In the genomic region with DNA sequence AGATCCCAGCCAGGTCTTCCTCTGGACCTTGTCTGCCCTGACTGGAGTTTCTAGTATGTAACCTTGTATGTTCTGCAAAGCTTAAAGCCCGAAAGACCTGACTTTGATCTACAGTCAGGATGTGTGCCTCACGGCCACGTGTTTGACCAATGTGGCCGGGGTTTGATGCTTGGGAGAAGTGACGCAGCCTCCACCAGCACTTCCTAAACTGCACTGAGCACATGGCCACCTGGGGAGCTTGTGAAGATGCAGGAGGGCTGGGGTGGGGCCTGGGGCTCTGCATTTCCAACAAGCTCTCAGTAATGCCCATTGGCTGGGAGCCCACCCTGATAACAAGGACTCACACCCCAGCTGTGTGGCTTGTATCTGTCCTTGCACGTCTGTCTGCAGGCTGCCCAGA, we compare ENCODE assay signal across 19 cellular contexts. TPM values are rescaled to one million over a fixed set of nuclear protein-coding genes. Genes with fewer than 3 reads are reported as not detected.
DNase-seq lines count a peak whose midpoint lies in the region; ATAC-seq and TF ChIP-seq lines count a peak whose summit lies in the region.
"Had no signal": no experiment of that assay in that cellular context is flagged by ENCODE, and none has a peak within 500 bp of the region (broad histone marks: within the 10 kb centered on the region; RNA-seq: fewer than 3 reads in every experiment).

No MANE protein-coding gene starts in this region.

- CTCF ChIA-PET in activated CD4-positive, alpha-beta memory T cell treated with anti-CD3 and anti-CD28 coated beads for 36 hours (lab: Charles Lee) = interaction anchor here (0.7 to 1.6 kb wide), 2 partner anchors 11 to 16 kb away, joined by 3 to 13 read pairs; no protein-coding TSS in a partner anchor

- POLR2A ChIA-PET in activated CD4-positive, alpha-beta memory T cell treated with anti-CD3 and anti-CD28 coated beads for 36 hours (lab: Charles Lee) = interaction anchor here (0.8 to 1.1 kb wide), 2 partner anchors 22 to 87 kb away, joined by 3 read pairs; no protein-coding TSS in a partner anchor

- peak; percentile 34 for ATAC-seq in activated naive CD8-positive, alpha-beta T cell treated with anti-CD3 and anti-CD28 coated beads, Interleukin-2, amount 50 U/mL, for 24 hours
- ATAC-seq: natural killer cell treated with Interleukin-12 subunit alpha and Interleukin-12 subunit beta and Interleukin-15 and Interleukin-18, amount 100 ng/mL, for 72 hours had no signal

- no peaks in the 10 kb centered on the region for H3K9me3 Mint-ChIP-seq in activated CD4-positive, alpha-beta memory T cell treated with anti-CD3 and anti-CD28 coated beads for 36 hours
- no peaks in the 10 kb centered on the region for H3K9me3 Mint-ChIP-seq in activated naive CD8-positive, alpha-beta T cell treated with anti-CD3 and anti-CD28 coated beads, Interleukin-2, amount 50 U/mL, for 24 hours
- H3K9me3 Mint-ChIP-seq: natural killer cell treated with Interleukin-12 subunit alpha and Interleukin-12 subunit beta and Interleukin-15 and Interleukin-18, amount 100 ng/mL, for 72 hours had no signal

- no peak overlapping the region for H3K27ac Mint-ChIP-seq in activated CD4-positive, alpha-beta memory T cell treated with anti-CD3 and anti-CD28 coated beads for 36 hours
- peak overlapping the region; percentile 51 for H3K27ac Mint-ChIP-seq in activated naive CD8-positive, alpha-beta T cell treated with anti-CD3 and anti-CD28 coated beads, Interleukin-2, amount 50 U/mL, for 24 hours
- H3K27ac Mint-ChIP-seq: B cell; natural killer cell treated with Interleukin-12 subunit alpha and Interleukin-12 subunit beta and Interleukin-15 and Interleukin-18, amount 100 ng/mL, for 72 hours had no signal

- intact Hi-C loops in activated CD4-positive, alpha-beta memory T cell treated with anti-CD3 and anti-CD28 coated beads for 36 hours (cut with micrococcal nuclease) = no loop called here

- no peak overlapping the region for H3K4me3 Mint-ChIP-seq in activated CD4-positive, alpha-beta memory T cell treated with anti-CD3 and anti-CD28 coated beads for 36 hours
- H3K4me3 Mint-ChIP-seq in activated naive CD8-positive, alpha-beta T cell treated with anti-CD3 and anti-CD28 coated beads, Interleukin-2, amount 50 U/mL, for 24 hours = no peak overlapping the region
- H3K4me3 Mint-ChIP-seq: B cell; natural killer cell treated with Interleukin-12 subunit alpha and Interleukin-12 subunit beta and Interleukin-15 and Interleukin-18, amount 100 ng/mL, for 72 hours had no signal

- H3K4me1 Mint-ChIP-seq in activated CD4-positive, alpha-beta memory T cell treated with anti-CD3 and anti-CD28 coated beads for 36 hours (ENCODE audit: low read depth) = peaks cover 14% of the 10 kb centered on the region
- H3K4me1 Mint-ChIP-seq in activated naive CD8-positive, alpha-beta T cell treated with anti-CD3 and anti-CD28 coated beads, Interleukin-2, amount 50 U/mL, for 24 hours = peaks cover 34% of the 10 kb centered on the region

- H3K36me3 Mint-ChIP-seq in activated CD4-positive, alpha-beta memory T cell treated with anti-CD3 and anti-CD28 coated beads for 36 hours = no peaks in the 10 kb centered on the region
- H3K36me3 Mint-ChIP-seq in activated naive CD8-positive, alpha-beta T cell treated with anti-CD3 and anti-CD28 coated beads, Interleukin-2, amount 50 U/mL, for 24 hours (ENCODE audit: low read depth) = peaks cover 6% of the 10 kb centered on the region
- H3K36me3 Mint-ChIP-seq: natural killer cell treated with Interleukin-12 subunit alpha and Interleukin-12 subunit beta and Interleukin-15 and Interleukin-18, amount 100 ng/mL, for 72 hours had no signal

- TF ChIP-seq POLR2A in erythroblast (IDR thresholded peaks at IDR 0.05; ENCODE audit: low read length) = no peak

- peak; percentile 41 to 55 for DNase-seq in activated T-cell treated with anti-CD3 and anti-CD28 coated beads, Interleukin-2, amount 50 U/mL, for 48 hours
- no peak for DNase-seq in activated T-cell treated with anti-CD3 and anti-CD28 coated beads, Interleukin-2, amount 50 U/mL, for 1 hour
- peak; percentile 57 for DNase-seq in activated CD4-positive, alpha-beta memory T cell treated with anti-CD3 and anti-CD28 coated beads for 36 hours
- peak; percentile 42 for DNase-seq in activated naive CD8-positive, alpha-beta T cell treated with anti-CD3 and anti-CD28 coated beads, Interleukin-2, amount 50 U/mL, for 24 hours
- peak; percentile 53 for DNase-seq in stimulated activated CD8-positive, alpha-beta memory T cell treated with anti-CD3 and anti-CD28 coated beads, Interleukin-4, amount 100 ng/mL, for 48 hours
- DNase-seq in NCI-H2196 treated with DMSO at 0.1 percent for 48 hours (lab: John Stamatoyannopoulos, UW; ENCODE audit: unreplicated experiment) (no peak), erythroblast (lab: John Stamatoyannopoulos, UW) (no peak), NCI-H345 (lab: John Stamatoyannopoulos, UW) (no peak)
- DNase-seq: ACHN, GOT3, hippocampal formation, NCI-H1048, NCI-H1694, occipital lobe, SJCRH30, SW 1271, transverse colon had no signal

- no peaks in the 10 kb centered on the region for H3K27me3 Mint-ChIP-seq in activated CD4-positive, alpha-beta memory T cell treated with anti-CD3 and anti-CD28 coated beads for 36 hours
- H3K27me3 Mint-ChIP-seq in activated naive CD8-positive, alpha-beta T cell treated with anti-CD3 and anti-CD28 coated beads, Interleukin-2, amount 50 U/mL, for 24 hours = no peaks in the 10 kb centered on the region
- H3K27me3 Mint-ChIP-seq: B cell; natural killer cell treated with Interleukin-12 subunit alpha and Interleukin-12 subunit beta and Interleukin-15 and Interleukin-18, amount 100 ng/mL, for 72 hours had no signal

RNA-seq across cellular contexts. Expression of a gene that starts 53.2 kb away (rescaled TPM):
- 10 to 100 TPM; 84.7 to 87.6 TPM for total RNA-seq in activated CD4-positive, alpha-beta memory T cell treated with anti-CD3 and anti-CD28 coated beads for 36 hours

Comparison
In these comparisons a context has a peak if more than half of its experiments do, and no peak if none do; other contexts are left out.
1. DNase-seq: peak in activated T-cell treated with anti-CD3 and anti-CD28 coated beads, Interleukin-2, amount 50 U/mL, for 48 hours (2 of 2), activated CD4-positive, alpha-beta memory T cell treated with anti-CD3 and anti-CD28 coated beads for 36 hours (single experiment), activated naive CD8-positive, alpha-beta T cell treated with anti-CD3 and anti-CD28 coated beads, Interleukin-2, amount 50 U/mL, for 24 hours (single experiment) and stimulated activated CD8-positive, alpha-beta memory T cell treated with anti-CD3 and anti-CD28 coated beads, Interleukin-4, amount 100 ng/mL, for 48 hours (single experiment); none in activated T-cell treated with anti-CD3 and anti-CD28 coated beads, Interleukin-2, amount 50 U/mL, for 1 hour (single experiment), NCI-H2196 treated with DMSO at 0.1 percent for 48 hours (single experiment), erythroblast (0 of 2) and NCI-H345 (single experiment).